In genomic region chr20:45374101-45374467, GRCh38 we compare ENCODE assay signal across 1 cellular context.
TF ChIP-seq lines count a peak whose summit lies in the region.

No MANE protein-coding gene starts in this region.

TF ChIP-seq in IMR-90, 13 proteins besides CTCF, POLR2A, EP300 and RAD21 (continued from another document):
- TF ChIP-seq ELK1 (IDR thresholded peaks at IDR 0.05; ENCODE audit: borderline replicate concordance, low read depth, low read length) (no peak), CEBPB (IDR thresholded peaks at IDR 0.05; ENCODE audit: low read depth, low read length) (no peak), RCOR1 (IDR thresholded peaks at IDR 0.05; ENCODE audit: insufficient replicate concordance, low read length) (no peak), NFE2L2 (IDR thresholded peaks at IDR 0.05; ENCODE audit: low read depth, low read length) (no peak), CHD1 (IDR thresholded peaks at IDR 0.05; ENCODE audit: low read depth, low read length) (no peak), RFX5 (IDR thresholded peaks at IDR 0.05; ENCODE audit: low read depth, low read length) (no peak), SMC3 (IDR thresholded peaks at IDR 0.05; ENCODE audit: low read depth, low read length) (no peak), MAZ (IDR thresholded peaks at IDR 0.05; ENCODE audit: borderline replicate concordance, low read depth, low read length) (no peak), MAFK (IDR thresholded peaks at IDR 0.05; ENCODE audit: low read depth, low read length) (no peak)
